ENCODE assay signal across 8 cellular contexts in genomic region chr4:41933997-41934812, GRCh38. TPM values are rescaled to one million over a fixed set of nuclear protein-coding genes. Genes with fewer than 3 reads are reported as not detected.
DNase-seq lines count a peak whose midpoint lies in the region; ATAC-seq and TF ChIP-seq lines count a peak whose summit lies in the region.

No MANE protein-coding gene starts in this region.

- no peak for DNase-seq in activated naive CD4-positive, alpha-beta T cell treated with anti-CD3 and anti-CD28 coated beads, Interleukin-2, amount 10 ng/mL, durations not matched to agents 7 days and 5 days
- no peak for DNase-seq in activated naive CD4-positive, alpha-beta T cell treated with Interleukin-2 at 50 U/mL for 16 hours
- DNase-seq in activated CD4-positive, alpha-beta memory T cell treated with anti-CD3 and anti-CD28 coated beads, Interleukin-2, amount 10 ng/mL, durations not matched to agents 7 days and 5 days = no peak
- DNase-seq in iris pigment epithelial cell (ENCODE audit: low read depth) = peak; percentile 15
- no peak for DNase-seq in type B pancreatic cell (ENCODE audit: extremely low spot score, unreplicated experiment)
- DNase-seq in GM13976 (ENCODE audit: low spot score) = no peak
- DNase-seq in germinal center (ENCODE audit: low spot score) = no peak

- H3K27ac Mint-ChIP-seq in activated naive CD4-positive, alpha-beta T cell treated with anti-CD3 and anti-CD28 coated beads, Interleukin-2, amount 10 ng/mL, durations not matched to agents 7 days and 5 days = peak overlapping the region; percentile 85
- peak overlapping the region; percentile 82 for H3K27ac Mint-ChIP-seq in activated CD4-positive, alpha-beta memory T cell treated with anti-CD3 and anti-CD28 coated beads, Interleukin-2, amount 10 ng/mL, durations not matched to agents 7 days and 5 days
- peak overlapping the region; percentile 97 for H3K27ac Mint-ChIP-seq in type B pancreatic cell

- peaks cover 9% of the 10 kb centered on the region for H3K36me3 Mint-ChIP-seq in activated naive CD4-positive, alpha-beta T cell treated with anti-CD3 and anti-CD28 coated beads, Interleukin-2, amount 10 ng/mL, durations not matched to agents 7 days and 5 days
- H3K36me3 Mint-ChIP-seq in activated CD4-positive, alpha-beta memory T cell treated with anti-CD3 and anti-CD28 coated beads, Interleukin-2, amount 10 ng/mL, durations not matched to agents 7 days and 5 days (ENCODE audit: low read depth) = peaks cover 19% of the 10 kb centered on the region
- peaks cover 15% of the 10 kb centered on the region for H3K36me3 Mint-ChIP-seq in type B pancreatic cell

- CTCF ChIA-PET in activated naive CD4-positive, alpha-beta T cell treated with anti-CD3 and anti-CD28 coated beads, Interleukin-2, amount 10 ng/mL, durations not matched to agents 7 days and 5 days (lab: Charles Lee) = interaction anchor here (1.1 kb wide), 1 partner anchor 45 kb away, joined by 3 read pairs; no protein-coding TSS in a partner anchor
- CTCF ChIA-PET in activated CD4-positive, alpha-beta memory T cell treated with anti-CD3 and anti-CD28 coated beads, Interleukin-2, amount 10 ng/mL, durations not matched to agents 7 days and 5 days (lab: Charles Lee) = interaction anchor here (0.6 to 1.1 kb wide), 3 partner anchors 16 to 30 kb away, joined by 3 to 8 read pairs (median 3); no protein-coding TSS in a partner anchor

- H3K9me3 Mint-ChIP-seq in activated naive CD4-positive, alpha-beta T cell treated with anti-CD3 and anti-CD28 coated beads, Interleukin-2, amount 10 ng/mL, durations not matched to agents 7 days and 5 days = no peaks in the 10 kb centered on the region
- no peaks in the 10 kb centered on the region for H3K9me3 Mint-ChIP-seq in activated CD4-positive, alpha-beta memory T cell treated with anti-CD3 and anti-CD28 coated beads, Interleukin-2, amount 10 ng/mL, durations not matched to agents 7 days and 5 days
- H3K9me3 Mint-ChIP-seq in type B pancreatic cell = no peaks in the 10 kb centered on the region

- peaks cover 43% of the 10 kb centered on the region for H3K4me1 Mint-ChIP-seq in activated naive CD4-positive, alpha-beta T cell treated with anti-CD3 and anti-CD28 coated beads, Interleukin-2, amount 10 ng/mL, durations not matched to agents 7 days and 5 days
- peaks cover 54% of the 10 kb centered on the region for H3K4me1 Mint-ChIP-seq in activated CD4-positive, alpha-beta memory T cell treated with anti-CD3 and anti-CD28 coated beads, Interleukin-2, amount 10 ng/mL, durations not matched to agents 7 days and 5 days
- peaks cover 21% of the 10 kb centered on the region for H3K4me1 Mint-ChIP-seq in type B pancreatic cell (ENCODE audit: unreplicated experiment)

- TF ChIP-seq CTCF in type B pancreatic cell (conservative IDR thresholded peaks at IDR 0.05) (no peak), GM13976 (IDR thresholded peaks at IDR 0.05; ENCODE audit: borderline replicate concordance, control extremely low read depth, extremely low read depth, insufficient read depth, missing control alignments) (no peak)

- H3K27me3 Mint-ChIP-seq in activated naive CD4-positive, alpha-beta T cell treated with anti-CD3 and anti-CD28 coated beads, Interleukin-2, amount 10 ng/mL, durations not matched to agents 7 days and 5 days = no peaks in the 10 kb centered on the region
- no peaks in the 10 kb centered on the region for H3K27me3 Mint-ChIP-seq in activated CD4-positive, alpha-beta memory T cell treated with anti-CD3 and anti-CD28 coated beads, Interleukin-2, amount 10 ng/mL, durations not matched to agents 7 days and 5 days
- H3K27me3 Mint-ChIP-seq in type B pancreatic cell = peaks cover 4% of the 10 kb centered on the region

- POLR2A ChIA-PET in activated CD4-positive, alpha-beta memory T cell treated with anti-CD3 and anti-CD28 coated beads, Interleukin-2, amount 10 ng/mL, durations not matched to agents 7 days and 5 days (lab: Charles Lee) = interaction anchor here (1.5 to 2.9 kb wide), 4 partner anchors 11 to 57 kb away, joined by 5 to 12 read pairs (median 9); partner anchors contain the start of gene SLC30A9

- H3K4me3 Mint-ChIP-seq in activated naive CD4-positive, alpha-beta T cell treated with anti-CD3 and anti-CD28 coated beads, Interleukin-2, amount 10 ng/mL, durations not matched to agents 7 days and 5 days = peak overlapping the region; percentile 94
- H3K4me3 Mint-ChIP-seq in activated CD4-positive, alpha-beta memory T cell treated with anti-CD3 and anti-CD28 coated beads, Interleukin-2, amount 10 ng/mL, durations not matched to agents 7 days and 5 days = peak overlapping the region; percentile 93
- H3K4me3 Mint-ChIP-seq in type B pancreatic cell = peak overlapping the region; percentile 98

- ATAC-seq in HG03354 (IDR thresholded peaks at IDR 0.05; ENCODE audit: poor library complexity, severe bottlenecking, unreplicated experiment) = no peak

- in situ Hi-C loops in GM13976 (cut with MboI; ENCODE audit: low sequenced_read_pairs, unreplicated experiment) = no loop called here

RNA-seq across cellular contexts. Expression of gene TMEM33, which starts 1.0 kb away (rescaled TPM):
- 10 to 100 TPM; 53.3 to 55.9 TPM for total RNA-seq in activated CD4-positive, alpha-beta memory T cell treated with anti-CD3 and anti-CD28 coated beads, Interleukin-2, amount 10 ng/mL, durations not matched to agents 7 days and 5 days
- total RNA-seq in type B pancreatic cell (ENCODE audit: low replicate concordance) = 60.5 and 64.3 TPM in 2 replicates

RNA-seq across cellular contexts. Expression of gene DCAF4L1, which starts 47.4 kb away (rescaled TPM):
- under 1 TPM; 0.10 to 0.15 TPM for total RNA-seq in activated CD4-positive, alpha-beta memory T cell treated with anti-CD3 and anti-CD28 coated beads, Interleukin-2, amount 10 ng/mL, durations not matched to agents 7 days and 5 days
- total RNA-seq in type B pancreatic cell (ENCODE audit: low replicate concordance) = 0.12 and 0.17 TPM in 2 replicates

RNA-seq across cellular contexts. Expression of gene SLC30A9, which starts 56.1 kb away (rescaled TPM):
- total RNA-seq in activated CD4-positive, alpha-beta memory T cell treated with anti-CD3 and anti-CD28 coated beads, Interleukin-2, amount 10 ng/mL, durations not matched to agents 7 days and 5 days = 10 to 100 TPM; 33.2 to 34.3 TPM
- 50.1 and 61.4 TPM in 2 replicates for total RNA-seq in type B pancreatic cell (ENCODE audit: low replicate concordance)
